ENCODE assay signal across 18 cellular contexts in genomic region chr2:20575414-20575813, GRCh38.
DNase-seq lines count a peak whose midpoint lies in the region; TF ChIP-seq lines count a peak whose summit lies in the region.
"Had no signal": no experiment of that assay in that cellular context is flagged by ENCODE, and none has a peak within 500 bp of the region (broad histone marks: within the 10 kb centered on the region; RNA-seq: fewer than 3 reads in every experiment).

No MANE protein-coding gene starts in this region.

- no peak overlapping the region for H2BK12ac ChIP-seq in H9 (ENCODE audit: insufficient read length, low read depth, low read length)

- H3K9ac ChIP-seq in mammary epithelial cell (ENCODE audit: insufficient read depth, low read length) = no peak overlapping the region
- H3K9ac ChIP-seq in mesendoderm (ENCODE audit: low read length) = no peak overlapping the region
- no peak overlapping the region for H3K9ac ChIP-seq in H9 (ENCODE audit: extremely low read depth, insufficient read length, low read length)

- H3K79me2 ChIP-seq in mammary epithelial cell (ENCODE audit: insufficient read depth, low read length) (no peaks in the 10 kb centered on the region), mesendoderm (ENCODE audit: control insufficient read depth, insufficient read depth, low read length) (no peaks in the 10 kb centered on the region), H9 (ENCODE audit: insufficient read depth, low read length) (no peaks in the 10 kb centered on the region)

- no peak overlapping the region for H2AK5ac ChIP-seq in mesendoderm (ENCODE audit: low read length)
- no peak overlapping the region for H2AK5ac ChIP-seq in H9 (ENCODE audit: insufficient read length, low read length)

- H3K23me2 ChIP-seq in H9 (ENCODE audit: insufficient read length, low read depth, low read length, poor library complexity, severe bottlenecking) = no peaks in the 10 kb centered on the region

- H2BK120ac ChIP-seq in mesendoderm (ENCODE audit: low read depth, low read length) = no peak overlapping the region
- H2BK120ac ChIP-seq in H9 (ENCODE audit: low read depth, low read length, poor library complexity, severe bottlenecking) = no peak overlapping the region

- no peak for DNase-seq in MCF 10A (ENCODE audit: unreplicated experiment)
- DNase-seq in mammary epithelial cell = no peak
- DNase-seq in mesendoderm = no peak
- no peak for DNase-seq in substantia nigra (lab: John Stamatoyannopoulos, UW)
- no peak for DNase-seq in stimulated activated CD4-positive, alpha-beta T cell treated with anti-CD3 and anti-CD28 coated beads, Interleukin-2, amount 100 ng/mL, for 24 hours
- DNase-seq in H9 = no peak
- DNase-seq in kidney tubule cell (ENCODE audit: low spot score) = no peak
- DNase-seq: activated CD4-positive, alpha-beta T cell treated with anti-CD3 and anti-CD28 coated beads, Interleukin-2, amount 50 U/mL, for 1 hour; amniotic stem cell; CD4-positive, alpha-beta T cell; cerebellar nuclear complex; DND-41; HCEC 1CT; Kasumi-1; naive B cell; NCI-H1417 had no signal

- H3K36me3 Mint-ChIP-seq in MCF 10A (ENCODE audit: insufficient read depth, unreplicated experiment) (peaks cover 6% of the 10 kb centered on the region), brain (no peaks in the 10 kb centered on the region), H9 (ENCODE audit: insufficient read depth in 1 of 3, low read depth in 3 of 3) (no peaks in the 10 kb centered on the region)
- H3K36me3 Mint-ChIP-seq: naive B cell had no signal

- H2BK15ac ChIP-seq in mesendoderm (replicated peaks; ENCODE audit: low read depth) (no peak overlapping the region), H9 (ENCODE audit: low read depth, low read length) (no peak overlapping the region)

- no peak overlapping the region for H3K18ac ChIP-seq in mesendoderm (ENCODE audit: low read length)
- no peak overlapping the region for H3K18ac ChIP-seq in H9 (ENCODE audit: insufficient read length, low read depth, low read length)

- H3K56ac ChIP-seq in mesendoderm (ENCODE audit: low read length) = peak overlapping the region; percentile 53
- no peak overlapping the region for H3K56ac ChIP-seq in H9 (ENCODE audit: insufficient read length, low read depth, low read length)

- WGBS in mammary epithelial cell (ENCODE audit: low coverage, missing lambda C conversion rate) = 59% methylated on average over 5 of the region's 5 CpGs
- no CpG with 5 or more reads among the region's 5 CpGs for WGBS in mesendoderm (ENCODE audit: extremely low coverage, insufficient coverage, low lambda C conversion rate)
- WGBS in H9 (ENCODE audit: extremely low coverage, insufficient read length, low lambda C conversion rate) = no CpG with 5 or more reads among the region's 5 CpGs

- H3K4me2 ChIP-seq in mammary epithelial cell (ENCODE audit: insufficient read depth, low read depth, low read length) (no peak overlapping the region), mesendoderm (ENCODE audit: low read length) (no peak overlapping the region), H9 (ENCODE audit: insufficient read depth, insufficient read length, low read length) (no peak overlapping the region)

- BruUV-seq in MCF 10A (replicated peaks; lab: Mats Ljungman, UMichigan) (no TSS peak), mammary epithelial cell (replicated peaks; lab: Mats Ljungman, UMichigan) (no TSS peak)

- H3K4me1 Mint-ChIP-seq in MCF 10A (ENCODE audit: insufficient read depth, unreplicated experiment) (peaks cover 34% of the 10 kb centered on the region), brain (peaks cover 39% of the 10 kb centered on the region), H9 (peaks cover 0 to 4% of the 10 kb centered on the region in 2 experiments; a peak in 1 of 4 replicates)

- H3K27me3 ChIP-seq in mammary epithelial cell (ENCODE audit: insufficient read depth, low read length) = no peaks in the 10 kb centered on the region
- no peaks in the 10 kb centered on the region for H3K27me3 ChIP-seq in mesendoderm (ENCODE audit: insufficient read depth, low read length, poor library complexity)
- H3K27me3 ChIP-seq in H9 (ENCODE audit: insufficient read depth, low read length) = no peaks in the 10 kb centered on the region

- H4K8ac ChIP-seq in mesendoderm (ENCODE audit: low read depth, low read length) (no peak overlapping the region), H9 (replicated peaks; ENCODE audit: insufficient read length, low read depth, low read length) (no peak overlapping the region)

- peak overlapping the region; percentile 61 for H3K23ac ChIP-seq in mesendoderm (ENCODE audit: low read length)
- no peak overlapping the region for H3K23ac ChIP-seq in H9 (ENCODE audit: insufficient read length, low read depth, low read length)

- in situ Hi-C loops in mammary epithelial cell (cut with MboI; ENCODE audit: low sequenced_read_pairs in 2 of 2) = no loop called here

- H4K5ac ChIP-seq in mesendoderm (ENCODE audit: low read length) (no peak overlapping the region), H9 (ENCODE audit: insufficient read length, low read depth, low read length) (no peak overlapping the region)

- H3T11ph ChIP-seq in H9 (ENCODE audit: low read length) = no peak overlapping the region

- no peaks in the 10 kb centered on the region for H4K20me1 ChIP-seq in mammary epithelial cell (ENCODE audit: insufficient read depth, low read length)
- H4K20me1 ChIP-seq in H9 (ENCODE audit: control insufficient read depth, insufficient read depth, insufficient read length) = no peaks in the 10 kb centered on the region

- H3K4ac ChIP-seq in mesendoderm (ENCODE audit: low read depth, low read length) (no peak overlapping the region), H9 (ENCODE audit: low read depth, low read length) (no peak overlapping the region)

- POLR2A ChIA-PET in MCF 10A (lab: Yijun Ruan, JAX) = interaction anchor here (0.8 to 1.2 kb wide), 2 partner anchors 15 to 65 kb away, joined by 4 read pairs; no protein-coding TSS in a partner anchor

- H3K27ac ChIP-seq in mammary epithelial cell (ENCODE audit: insufficient read depth, low read depth, low read length) = no peak overlapping the region
- no peak overlapping the region for H3K27ac ChIP-seq in mesendoderm (ENCODE audit: low read depth, low read length)
- peak overlapping the region; percentile 17 for H3K27ac ChIP-seq in substantia nigra (ENCODE audit: low read depth, low read length, poor library complexity, severe bottlenecking)
- H3K27ac ChIP-seq in H9 (ENCODE audit: insufficient read length, low read depth, low read length) = no peak overlapping the region

- H2AFZ ChIP-seq in mammary epithelial cell (ENCODE audit: low read depth, low read length) = no peak overlapping the region
- H2AFZ ChIP-seq in H9 (ENCODE audit: low read length) = no peak overlapping the region

- H3K14ac ChIP-seq in H9 (ENCODE audit: insufficient read depth, low read length) = no peak overlapping the region

- TF ChIP-seq CTCF in MCF 10A (IDR thresholded peaks at IDR 0.05; ENCODE audit: unreplicated experiment) (no peak), mammary epithelial cell (conservative IDR thresholded peaks at IDR 0.05 in 1 of 2, IDR thresholded peaks at IDR 0.05 in 1 of 2; ENCODE audit: extremely low read depth in 1 of 2, insufficient read depth in 1 of 2, low read depth in 1 of 2, low read length in 2 of 2) (no peak), brain (conservative IDR thresholded peaks at IDR 0.05) (no peak), H9 (conservative IDR thresholded peaks at IDR 0.05) (no peak)

- H3K4me3 ChIP-seq in mammary epithelial cell (replicated peaks in 1 of 3; ENCODE audit: insufficient read depth in 1 of 3, low read depth in 2 of 3, low read length in 3 of 3) (no peak overlapping the region), mesendoderm (ENCODE audit: low read length) (no peak overlapping the region)

- H3K36me3 ChIP-seq in mammary epithelial cell (ENCODE audit: insufficient read depth, low read length) (no peaks in the 10 kb centered on the region), mesendoderm (ENCODE audit: control insufficient read depth, insufficient read depth, low read length) (no peaks in the 10 kb centered on the region)

- H3K4me1 ChIP-seq in mammary epithelial cell (ENCODE audit: insufficient read depth, low read length) (peaks cover 32% of the 10 kb centered on the region), mesendoderm (ENCODE audit: control insufficient read depth, low read depth, low read length) (peaks cover 2% of the 10 kb centered on the region), H9 (ENCODE audit: insufficient read depth, low read length) (no peaks in the 10 kb centered on the region)

- CTCF ChIA-PET in MCF 10A (lab: Yijun Ruan, JAX) = interaction anchor here (0.7 to 0.9 kb wide), 2 partner anchors 27 to 29 kb away, joined by 3 read pairs; no protein-coding TSS in a partner anchor
- CTCF ChIA-PET in mammary epithelial cell (lab: Charles Lee; ENCODE audit: low non-redundant PET) = no interaction called here

- H3K9me3 ChIP-seq in mammary epithelial cell (replicated peaks; ENCODE audit: insufficient read depth, low read length) = no peaks in the 10 kb centered on the region
- no peaks in the 10 kb centered on the region for H3K9me3 ChIP-seq in H9 (ENCODE audit: control insufficient read depth, low read depth, low read length)

- intact Hi-C loops in MCF 10A (cut with micrococcal nuclease) (loop anchor here (10.0 kb wide), 1 partner anchor 71 kb away; no protein-coding TSS in a partner anchor), mammary epithelial cell (cut with micrococcal nuclease) (no loop called here)

- no peaks in the 10 kb centered on the region for H3K79me1 ChIP-seq in mesendoderm (ENCODE audit: low read length)
- no peaks in the 10 kb centered on the region for H3K79me1 ChIP-seq in H9 (ENCODE audit: insufficient read depth, low read depth, low read length, poor library complexity, severe bottlenecking)

- no peak overlapping the region for H2BK5ac ChIP-seq in mesendoderm (ENCODE audit: low read length)
- no peak overlapping the region for H2BK5ac ChIP-seq in H9 (ENCODE audit: insufficient read length, low read length)

- no peak overlapping the region for H4K91ac ChIP-seq in H9 (ENCODE audit: insufficient read length, low read depth, low read length)

- H3K27ac Mint-ChIP-seq in MCF 10A (ENCODE audit: low read depth, unreplicated experiment) (peak overlapping the region; percentile 19), brain (peak overlapping the region in 3 of 5 experiments; percentile 9 to 79 (median 24)), H9 (no peak overlapping the region)

- no peak overlapping the region for H2BK20ac ChIP-seq in H9 (ENCODE audit: low read depth, low read length, poor library complexity, severe bottlenecking)

- H3K4me3 Mint-ChIP-seq in MCF 10A (ENCODE audit: unreplicated experiment) = no peak overlapping the region
- H3K4me3 Mint-ChIP-seq in brain = no peak overlapping the region
- no peak overlapping the region; a peak in 1 of 5 replicates for H3K4me3 Mint-ChIP-seq in H9
- H3K4me3 Mint-ChIP-seq: activated T-helper 1 cell treated with anti-CD3 and anti-CD28 coated beads, Interleukin-12 subunit alpha, Interleukin-12 subunit beta, Interleukin-2, Interleukin-4 antibody, amounts not matched to agents 30 ng/mL and 10 ng/mL and 1 ng/mL, durations not matched to agents 14 hours and 24 hours and 36 hours; CD4-positive, alpha-beta T cell had no signal

- dilution Hi-C loops in mammary epithelial cell (cut with HindIII; ENCODE audit: low sequenced_read_pairs) = no loop called here

- H3K9me3 Mint-ChIP-seq in MCF 10A (ENCODE audit: unreplicated experiment) (no peaks in the 10 kb centered on the region), brain (peaks cover 0 to 4% (median 0%) of the 10 kb centered on the region in 5 experiments), H9 (no peaks in the 10 kb centered on the region; a peak in 2 of 5 replicates)
- H3K9me3 Mint-ChIP-seq: activated T-helper 1 cell treated with anti-CD3 and anti-CD28 coated beads, Interleukin-12 subunit alpha, Interleukin-12 subunit beta, Interleukin-2, Interleukin-4 antibody, amounts not matched to agents 30 ng/mL and 10 ng/mL and 1 ng/mL, durations not matched to agents 14 hours and 24 hours and 36 hours; CD4-positive, alpha-beta T cell; naive B cell had no signal

- no peaks in the 10 kb centered on the region for H3K27me3 Mint-ChIP-seq in MCF 10A (ENCODE audit: insufficient read depth, unreplicated experiment)
- H3K27me3 Mint-ChIP-seq in brain = peaks cover 2% of the 10 kb centered on the region
- peaks cover 1% of the 10 kb centered on the region; the same call in 1 of the 2 replicates for H3K27me3 Mint-ChIP-seq in H9 (ENCODE audit: low read depth)
- H3K27me3 Mint-ChIP-seq: CD4-positive, alpha-beta T cell; naive B cell had no signal

Comparison
In these comparisons a context has a peak if more than half of its experiments do, and no peak if none do; other contexts are left out.
1. H3K27ac Mint-ChIP-seq: peak in MCF 10A (single experiment) and brain (3 of 5); none in H9 (0 of 3).